Comparison of ENCODE assay signal across 8 cellular contexts in the genomic region with DNA sequence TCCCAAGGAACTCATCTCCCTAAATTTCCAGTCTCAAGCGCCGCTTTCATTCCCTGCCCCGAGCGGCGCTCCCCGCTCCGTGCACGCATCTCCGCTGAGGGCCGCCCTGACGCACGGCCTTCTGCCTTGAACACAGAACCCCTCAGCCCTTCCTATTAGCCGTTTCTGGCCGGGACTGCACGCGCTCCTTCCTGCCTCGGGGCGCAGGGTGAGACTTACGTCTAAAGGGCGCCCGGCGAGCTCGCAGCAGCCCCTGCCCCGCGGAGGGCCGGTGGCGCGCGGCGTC. TPM values are rescaled to one million over a fixed set of nuclear protein-coding genes. Genes with fewer than 3 reads are reported as not detected.
DNase-seq lines count a peak whose midpoint lies in the region; ATAC-seq, FAIRE-seq and TF ChIP-seq lines count a peak whose summit lies in the region.

No MANE protein-coding gene starts in this region.

- H3K4me1 Mint-ChIP-seq in stimulated activated effector memory CD8-positive, alpha-beta T cell treated with anti-CD3 and anti-CD28 coated beads, Interleukin-12 subunit alpha, Interleukin-12 subunit beta, amount 100 ng/mL, for 72 hours = peaks cover 49% of the 10 kb centered on the region

- TF ChIP-seq CTCF in bronchial epithelial cell (IDR thresholded peaks at IDR 0.05; ENCODE audit: insufficient read depth, low read length, severe bottlenecking) (no peak), liver (IDR thresholded peaks at IDR 0.05; ENCODE audit: low read depth, low read length, missing input control) (no peak)

- ATAC-seq in GM18511 (IDR thresholded peaks at IDR 0.05; ENCODE audit: unreplicated experiment) = peak; percentile 53
- ATAC-seq in HG02970 (IDR thresholded peaks at IDR 0.05; ENCODE audit: low FRiP score, unreplicated experiment) = peak; percentile 33
- peak; percentile 72 for ATAC-seq in stimulated activated effector memory CD8-positive, alpha-beta T cell treated with anti-CD3 and anti-CD28 coated beads, Interleukin-12 subunit alpha, Interleukin-12 subunit beta, amount 100 ng/mL, for 72 hours

- H3K36me3 Mint-ChIP-seq in stimulated activated effector memory CD8-positive, alpha-beta T cell treated with anti-CD3 and anti-CD28 coated beads, Interleukin-12 subunit alpha, Interleukin-12 subunit beta, amount 100 ng/mL, for 72 hours = peaks cover 67% of the 10 kb centered on the region

- WGBS in liver = under 1% methylated on average over 30 of the region's 30 CpGs

- H3K27me3 ChIP-seq in bronchial epithelial cell (ENCODE audit: control insufficient read depth, insufficient read depth, low read length) (no peaks in the 10 kb centered on the region), liver (ENCODE audit: control insufficient read depth in 4 of 4, insufficient read depth in 4 of 4, low read length in 3 of 4) (no peaks in the 10 kb centered on the region)

- peak overlapping the region; percentile 100 for H3K27ac Mint-ChIP-seq in stimulated activated effector memory CD8-positive, alpha-beta T cell treated with anti-CD3 and anti-CD28 coated beads, Interleukin-12 subunit alpha, Interleukin-12 subunit beta, amount 100 ng/mL, for 72 hours

- H3K9me3 Mint-ChIP-seq in stimulated activated effector memory CD8-positive, alpha-beta T cell treated with anti-CD3 and anti-CD28 coated beads, Interleukin-12 subunit alpha, Interleukin-12 subunit beta, amount 100 ng/mL, for 72 hours = no peaks in the 10 kb centered on the region

- DNase-seq in AG08396 (ENCODE audit: low spot score) = peak; percentile 59
- peak; percentile 56 for DNase-seq in NOMO-1 treated with dmso at 0.1 percent for 144 hours (lab: John Stamatoyannopoulos, UW; ENCODE audit: unreplicated experiment)
- DNase-seq in bronchial epithelial cell (ENCODE audit: low read depth) = peak; percentile 26
- DNase-seq in stimulated activated effector memory CD8-positive, alpha-beta T cell treated with anti-CD3 and anti-CD28 coated beads, Interleukin-12 subunit alpha, Interleukin-12 subunit beta, amount 100 ng/mL, for 72 hours (ENCODE audit: low spot score in 2 of 2) = no peak
- DNase-seq in germinal center (ENCODE audit: low spot score) = no peak

- H3K36me3 ChIP-seq in bronchial epithelial cell (ENCODE audit: control insufficient read depth, insufficient read depth, low read length) = peaks cover 7% of the 10 kb centered on the region
- H3K36me3 ChIP-seq in liver (ENCODE audit: control insufficient read depth in 4 of 4, insufficient read depth in 3 of 4, low read depth in 1 of 4, low read length in 3 of 4) = peaks cover 1 to 20% (median 16%) of the 10 kb centered on the region in 4 donors

- H3K4me3 Mint-ChIP-seq in stimulated activated effector memory CD8-positive, alpha-beta T cell treated with anti-CD3 and anti-CD28 coated beads, Interleukin-12 subunit alpha, Interleukin-12 subunit beta, amount 100 ng/mL, for 72 hours = peak overlapping the region; percentile 94

- peak overlapping the region; percentile 99 for H3K27ac ChIP-seq in liver (ENCODE audit: low read depth in 1 of 2, low read length in 2 of 2)

- no peaks in the 10 kb centered on the region for H3K9me3 ChIP-seq in liver (ENCODE audit: control insufficient read depth in 4 of 4, low read length in 3 of 4)

- peaks cover 0 to 20% (median 10%) of the 10 kb centered on the region in 4 donors for H3K4me1 ChIP-seq in liver (ENCODE audit: control insufficient read depth in 4 of 4, insufficient read depth in 4 of 4, low read length in 3 of 4)

- no peak for FAIRE-seq in bronchial epithelial cell (lab: Jason Lieb, UNC)

- no peak for TF ChIP-seq RAD21 in liver (IDR thresholded peaks at IDR 0.05)

- H3K4me3 ChIP-seq in bronchial epithelial cell (ENCODE audit: low read depth, low read length) = peak overlapping the region; percentile 69
- H3K4me3 ChIP-seq in liver (ENCODE audit: low read depth in 1 of 3, low read length in 3 of 3) = peak overlapping the region; percentile 83 to 95 (median 94)

- H3K9ac ChIP-seq in liver (ENCODE audit: low read depth in 1 of 2, low read length in 2 of 2) = peak overlapping the region; percentile 81 to 95

TF ChIP-seq in liver, 16 proteins besides CTCF, POLR2A, EP300 and RAD21:
- TF ChIP-seq HNF4G (IDR thresholded peaks at IDR 0.05) = no peak
- TF ChIP-seq, protein P1, sequence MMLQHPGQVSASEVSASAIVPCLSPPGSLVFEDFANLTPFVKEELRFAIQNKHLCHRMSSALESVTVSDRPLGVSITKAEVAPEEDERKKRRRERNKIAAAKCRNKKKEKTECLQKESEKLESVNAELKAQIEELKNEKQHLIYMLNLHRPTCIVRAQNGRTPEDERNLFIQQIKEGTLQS (IDR thresholded peaks at IDR 0.05) = no peak

RNA-seq across cellular contexts. Expression of a gene that starts 0.8 kb away (rescaled TPM):
- total RNA-seq in bronchial epithelial cell (36.6 and 56.5 TPM in 2 replicates), liver (10 to 100 TPM; 43.7 to 48.7 TPM)
- polyA plus RNA-seq in liver = 10 to 100 TPM; 20.2 to 20.3 TPM

Comparison
In these comparisons a context has a peak if more than half of its experiments do, and no peak if none do; other contexts are left out.
1. DNase-seq: peak in AG08396 (single experiment), NOMO-1 treated with dmso at 0.1 percent for 144 hours (single experiment) and bronchial epithelial cell (single experiment); none in stimulated activated effector memory CD8-positive, alpha-beta T cell treated with anti-CD3 and anti-CD28 coated beads, Interleukin-12 subunit alpha, Interleukin-12 subunit beta, amount 100 ng/mL, for 72 hours (0 of 2) and germinal center (single experiment).
2. Peak in every context shown above with its lines, with median percentiles within 50 percentile points of each other: ATAC-seq.